Comparison of ENCODE assay signal across 20 cellular contexts in genomic region chr1:165539908-165540307, GRCh38. TPM values are rescaled to one million over a fixed set of nuclear protein-coding genes. Genes with fewer than 3 reads are reported as not detected.
"Had no signal": no experiment of that assay in that cellular context is flagged by ENCODE, and none has a peak within 500 bp of the region (broad histone marks: within the 10 kb centered on the region; RNA-seq: fewer than 3 reads in every experiment).

No MANE protein-coding gene starts in this region.

- H3K9me3 Mint-ChIP-seq: activated CD4-positive, alpha-beta T cell treated with anti-CD3 and anti-CD28 coated beads, Interleukin-2, amount 10 ng/mL, durations not matched to agents 7 days and 5 days; activated naive CD4-positive, alpha-beta T cell treated with anti-CD3 and anti-CD28 coated beads, Interleukin-2, amount 50 U/mL, for 24 hours; natural killer cell treated with Interleukin-12 subunit alpha and Interleukin-12 subunit beta and Interleukin-15 and Interleukin-18, amount 100 ng/mL, for 72 hours; stimulated activated naive CD8-positive, alpha-beta T cell treated with anti-CD3 and anti-CD28 coated beads, Interleukin-15, amount 100 ng/mL, for 72 hours had no signal

- ATAC-seq: gastroesophageal sphincter; mucosa of descending colon; natural killer cell treated with Interleukin-12 subunit alpha and Interleukin-12 subunit beta and Interleukin-15 and Interleukin-18, amount 100 ng/mL, for 72 hours; stimulated activated naive CD8-positive, alpha-beta T cell treated with anti-CD3 and anti-CD28 coated beads, Interleukin-15, amount 100 ng/mL, for 72 hours had no signal

- H3K4me1 Mint-ChIP-seq: activated CD4-positive, alpha-beta T cell treated with anti-CD3 and anti-CD28 coated beads, Interleukin-2, amount 10 ng/mL, durations not matched to agents 7 days and 5 days; activated naive CD4-positive, alpha-beta T cell treated with anti-CD3 and anti-CD28 coated beads, Interleukin-2, amount 50 U/mL, for 24 hours had no signal

- H3K36me3 Mint-ChIP-seq: activated naive CD4-positive, alpha-beta T cell treated with anti-CD3 and anti-CD28 coated beads, Interleukin-2, amount 50 U/mL, for 24 hours; brain; natural killer cell treated with Interleukin-12 subunit alpha and Interleukin-12 subunit beta and Interleukin-15 and Interleukin-18, amount 100 ng/mL, for 72 hours had no signal

- H3K9me3 ChIP-seq: gastroesophageal sphincter, mucosa of descending colon, testis had no signal

- H3K27ac Mint-ChIP-seq: activated CD4-positive, alpha-beta T cell treated with anti-CD3 and anti-CD28 coated beads, Interleukin-2, amount 10 ng/mL, durations not matched to agents 7 days and 5 days; activated naive CD4-positive, alpha-beta T cell treated with anti-CD3 and anti-CD28 coated beads, Interleukin-2, amount 50 U/mL, for 24 hours; natural killer cell treated with Interleukin-12 subunit alpha and Interleukin-12 subunit beta and Interleukin-15 and Interleukin-18, amount 100 ng/mL, for 72 hours; stimulated activated naive CD8-positive, alpha-beta T cell treated with anti-CD3 and anti-CD28 coated beads, Interleukin-15, amount 100 ng/mL, for 72 hours had no signal

- DNase-seq: activated CD4-positive, alpha-beta T cell treated with anti-CD3 and anti-CD28 coated beads, Interleukin-2, amount 10 ng/mL, durations not matched to agents 7 days and 5 days; activated CD4-positive, CD25-positive, alpha-beta regulatory T cell; amniotic stem cell; mucosa of descending colon; stimulated activated CD4-positive, alpha-beta T cell treated with anti-CD3 and anti-CD28 coated beads, Interleukin-4, amount 100 ng/mL, for 4 hours; stimulated activated naive CD8-positive, alpha-beta T cell treated with anti-CD3 and anti-CD28 coated beads, Interleukin-15, amount 100 ng/mL, for 72 hours; testis had no signal

- H3K4me3 Mint-ChIP-seq: activated CD4-positive, alpha-beta T cell treated with anti-CD3 and anti-CD28 coated beads, Interleukin-2, amount 10 ng/mL, durations not matched to agents 7 days and 5 days; activated naive CD4-positive, alpha-beta T cell treated with anti-CD3 and anti-CD28 coated beads, Interleukin-2, amount 50 U/mL, for 24 hours; brain; natural killer cell treated with Interleukin-12 subunit alpha and Interleukin-12 subunit beta and Interleukin-15 and Interleukin-18, amount 100 ng/mL, for 72 hours; stimulated activated naive CD8-positive, alpha-beta T cell treated with anti-CD3 and anti-CD28 coated beads, Interleukin-15, amount 100 ng/mL, for 72 hours had no signal

- H3K27me3 ChIP-seq: hepatocyte, testis had no signal

- H3K4me3 ChIP-seq: gastroesophageal sphincter, hepatocyte, mucosa of descending colon, skin epidermis, testis had no signal

- H3K36me3 ChIP-seq: gastroesophageal sphincter had no signal

- H3K27ac ChIP-seq: hepatocyte, testis had no signal

RNA-seq across cellular contexts. Expression of gene LRRC52, which starts 3.9 kb away (rescaled TPM):
- total RNA-seq: activated CD4-positive, alpha-beta T cell treated with anti-CD3 and anti-CD28 coated beads, Interleukin-2, amount 10 ng/mL, durations not matched to agents 7 days and 5 days; activated CD8-positive, alpha-beta memory T cell treated with anti-CD3 and anti-CD28 coated beads for 36 hours; fibroblast of lung; gastroesophageal sphincter; hepatocyte; kidney epithelial cell; lung microvascular endothelial cell; natural killer cell treated with Interleukin-12 subunit alpha and Interleukin-12 subunit beta and Interleukin-15 and Interleukin-18, amount 100 ng/mL, for 72 hours; osteocyte; T-helper 2 cell treated with Interferon-gamma antibody and Interleukin-4, amounts not matched to agents 100 ng/mL and 5 ng/mL, for 36 hours; urinary bladder had no signal
- polyA plus RNA-seq: fibroblast of lung, hepatocyte, urinary bladder had no signal
